24 cellular contexts compared by ENCODE assay signal in the genomic region with DNA sequence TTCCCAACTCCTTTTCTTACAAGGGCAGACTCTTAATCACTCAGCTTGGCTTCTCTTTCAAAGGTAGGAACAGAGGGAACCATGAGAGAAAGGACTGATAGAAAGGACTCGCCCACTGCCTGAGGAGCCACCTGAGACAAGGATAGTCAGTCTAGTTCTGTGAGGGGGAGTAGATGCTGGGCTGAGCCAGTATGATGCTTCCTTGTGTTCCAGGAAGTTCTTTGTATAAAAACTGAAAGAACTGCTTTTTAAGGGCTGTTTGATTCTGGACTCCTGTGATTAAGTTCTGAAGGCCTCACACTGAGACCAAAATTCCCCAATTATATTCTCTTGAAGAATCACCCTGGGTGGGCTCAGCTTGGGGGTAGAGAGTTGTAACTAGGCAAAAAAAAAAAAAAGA. TPM values are rescaled to one million over a fixed set of nuclear protein-coding genes. Genes with fewer than 3 reads are reported as not detected.
A peak's percentile ranks its signal among the peaks of the same experiment; 100 is the strongest.
DNase-seq lines count a peak whose midpoint lies in the region; ATAC-seq, FAIRE-seq and TF ChIP-seq lines count a peak whose summit lies in the region.
"Had no signal": no experiment of that assay in that cellular context is flagged by ENCODE, and none has a peak within 500 bp of the region (broad histone marks: within the 10 kb centered on the region; RNA-seq: fewer than 3 reads in every experiment).

No MANE protein-coding gene starts in this region.

- TF ChIP-seq CTCF in A673 (conservative IDR thresholded peaks at IDR 0.05; ENCODE audit: low read depth, low read length) (no peak), MCF 10A (IDR thresholded peaks at IDR 0.05; ENCODE audit: unreplicated experiment) (no peak)

- CTCF ChIA-PET in A673 (lab: Charles Lee) (interaction anchor here (0.5 to 0.7 kb wide), 3 partner anchors 16 to 823 kb away, joined by 3 to 8 read pairs (median 7); no protein-coding TSS in a partner anchor), MCF 10A (lab: Yijun Ruan, JAX) (interaction anchor here (0.7 to 15.3 kb wide), 8 partner anchors 9 to 835 kb away, joined by 3 to 156 read pairs (median 6); no protein-coding TSS in a partner anchor)

- DNase-seq in A673 (ENCODE audit: low spot score), result peak; percentile 75
- DNase-seq in NCI-H146 (lab: John Stamatoyannopoulos, UW), result peak; percentile 52
- no peak for DNase-seq in MCF 10A (ENCODE audit: unreplicated experiment)
- peak; percentile 63 for DNase-seq in iPS-NIHi7 (ENCODE audit: extremely low spot score)
- no peak for DNase-seq in activated CD4-positive, alpha-beta T cell treated with anti-CD3 and anti-CD28 coated beads for 48 hours
- no peak for DNase-seq in stimulated activated naive CD8-positive, alpha-beta T cell treated with anti-CD3 and anti-CD28 coated beads, Interleukin-15, amount 100 ng/mL, for 72 hours
- DNase-seq in GM19239 (ENCODE audit: insufficient read length, low spot score), result no peak
- DNase-seq: activated CD4-positive, alpha-beta memory T cell treated with anti-CD3 and anti-CD28 coated beads, Interleukin-2, amount 10 ng/mL, durations not matched to agents 7 days and 5 days; activated naive CD4-positive, alpha-beta T cell treated with anti-CD3 and anti-CD28 coated beads for 36 hours; activated T-cell treated with anti-CD3 and anti-CD28 coated beads, Interleukin-2, amount 50 U/mL, for 1 hour; C1 segment of cervical spinal cord; midbrain; NCI-H1930; NCI-H748 treated with DMSO at 0.1 percent for 48 hours; SIG-M5; stimulated activated CD8-positive, alpha-beta memory T cell treated with anti-CD3 and anti-CD28 coated beads, Interleukin-4, amount 100 ng/mL, for 48 hours; T-helper 17 cell had no signal

- peak overlapping the region; percentile 11 for H3K27ac Mint-ChIP-seq in MCF 10A (ENCODE audit: low read depth, unreplicated experiment)
- peak overlapping the region in 1 of 2 donors; percentile 6 for H3K27ac Mint-ChIP-seq in stimulated activated naive CD8-positive, alpha-beta T cell treated with anti-CD3 and anti-CD28 coated beads, Interleukin-15, amount 100 ng/mL, for 72 hours
- H3K27ac Mint-ChIP-seq: activated CD4-positive, alpha-beta memory T cell treated with anti-CD3 and anti-CD28 coated beads, Interleukin-2, amount 10 ng/mL, durations not matched to agents 7 days and 5 days; activated naive CD4-positive, alpha-beta T cell treated with anti-CD3 and anti-CD28 coated beads for 36 hours; T-helper 17 cell had no signal

- no peaks in the 10 kb centered on the region for H3K9me3 ChIP-seq in A673 (ENCODE audit: low read depth, low read length, poor library complexity, severe bottlenecking)
- H3K9me3 ChIP-seq: neutrophil had no signal

- no peak for ATAC-seq in stimulated activated naive CD8-positive, alpha-beta T cell treated with anti-CD3 and anti-CD28 coated beads, Interleukin-15, amount 100 ng/mL, for 72 hours
- no peak for ATAC-seq in HG02938 (IDR thresholded peaks at IDR 0.05; ENCODE audit: unreplicated experiment)
- ATAC-seq: HCT116, T-helper 17 cell had no signal

- peaks cover 9% of the 10 kb centered on the region for H3K4me1 Mint-ChIP-seq in MCF 10A (ENCODE audit: insufficient read depth, unreplicated experiment)
- H3K4me1 Mint-ChIP-seq in stimulated activated naive CD8-positive, alpha-beta T cell treated with anti-CD3 and anti-CD28 coated beads, Interleukin-15, amount 100 ng/mL, for 72 hours, result no peaks in the 10 kb centered on the region
- H3K4me1 Mint-ChIP-seq: activated CD4-positive, alpha-beta memory T cell treated with anti-CD3 and anti-CD28 coated beads, Interleukin-2, amount 10 ng/mL, durations not matched to agents 7 days and 5 days; T-helper 17 cell had no signal

- POLR2A ChIA-PET in A673 (lab: Charles Lee; ENCODE audit: low non-redundant PET), result no interaction called here
- POLR2A ChIA-PET in MCF 10A (lab: Yijun Ruan, JAX), result no interaction called here

- H3K36me3 ChIP-seq in A673 (ENCODE audit: insufficient read depth, low read length, poor library complexity, severe bottlenecking), result no peaks in the 10 kb centered on the region
- H3K36me3 ChIP-seq: neutrophil had no signal

- no peaks in the 10 kb centered on the region for H3K9me3 Mint-ChIP-seq in MCF 10A (ENCODE audit: unreplicated experiment)
- H3K9me3 Mint-ChIP-seq in stimulated activated naive CD8-positive, alpha-beta T cell treated with anti-CD3 and anti-CD28 coated beads, Interleukin-15, amount 100 ng/mL, for 72 hours, result no peaks in the 10 kb centered on the region
- H3K9me3 Mint-ChIP-seq: activated CD4-positive, alpha-beta memory T cell treated with anti-CD3 and anti-CD28 coated beads, Interleukin-2, amount 10 ng/mL, durations not matched to agents 7 days and 5 days; activated naive CD4-positive, alpha-beta T cell treated with anti-CD3 and anti-CD28 coated beads for 36 hours had no signal

- H3K27me3 ChIP-seq in A673 (replicated peaks; ENCODE audit: insufficient read depth, low read depth, low read length, poor library complexity), result no peaks in the 10 kb centered on the region

- H3K36me3 Mint-ChIP-seq in MCF 10A (ENCODE audit: insufficient read depth, unreplicated experiment), result no peaks in the 10 kb centered on the region

- no peak overlapping the region for H3K27ac ChIP-seq in A673 (ENCODE audit: low read depth, low read length, poor library complexity, severe bottlenecking)
- H3K27ac ChIP-seq: neutrophil, VCaP had no signal

- no peak for FAIRE-seq in GM19239 (lab: Jason Lieb, UNC)
- FAIRE-seq: A204.1, GM12891 had no signal

- peaks cover 5% of the 10 kb centered on the region for H3K4me1 ChIP-seq in A673 (ENCODE audit: insufficient read depth, low read length, poor library complexity, severe bottlenecking)

- no peaks in the 10 kb centered on the region for H3K27me3 Mint-ChIP-seq in MCF 10A (ENCODE audit: insufficient read depth, unreplicated experiment)
- H3K27me3 Mint-ChIP-seq in stimulated activated naive CD8-positive, alpha-beta T cell treated with anti-CD3 and anti-CD28 coated beads, Interleukin-15, amount 100 ng/mL, for 72 hours, result no peaks in the 10 kb centered on the region
- H3K27me3 Mint-ChIP-seq: activated CD4-positive, alpha-beta memory T cell treated with anti-CD3 and anti-CD28 coated beads, Interleukin-2, amount 10 ng/mL, durations not matched to agents 7 days and 5 days; T-helper 17 cell had no signal

- H3K4me3 Mint-ChIP-seq in MCF 10A (ENCODE audit: unreplicated experiment), result no peak overlapping the region
- no peak overlapping the region for H3K4me3 Mint-ChIP-seq in stimulated activated naive CD8-positive, alpha-beta T cell treated with anti-CD3 and anti-CD28 coated beads, Interleukin-15, amount 100 ng/mL, for 72 hours
- H3K4me3 Mint-ChIP-seq: activated CD4-positive, alpha-beta memory T cell treated with anti-CD3 and anti-CD28 coated beads, Interleukin-2, amount 10 ng/mL, durations not matched to agents 7 days and 5 days; activated naive CD4-positive, alpha-beta T cell treated with anti-CD3 and anti-CD28 coated beads for 36 hours; T-helper 17 cell had no signal

- intact Hi-C loops in A673 (cut with micrococcal nuclease; ENCODE audit: unreplicated experiment), result loop anchor here (5.0 kb wide), 1 partner anchor 339 kb away; no protein-coding TSS in a partner anchor
- intact Hi-C loops in MCF 10A (cut with micrococcal nuclease), result no loop called here

- BruUV-seq in A673 (replicated peaks; lab: Mats Ljungman, UMichigan), result no TSS peak
- no TSS peak for BruUV-seq in MCF 10A (replicated peaks; lab: Mats Ljungman, UMichigan)

- H3K4me3 ChIP-seq in A673 (ENCODE audit: low read depth, low read length, poor library complexity, severe bottlenecking), result no peak overlapping the region

RNA-seq across cellular contexts. Expression of gene DPYSL3, which starts 51.1 kb away (rescaled TPM):
- 24.8 and 35.3 TPM in 2 replicates for total RNA-seq in A673 (2021)
- 8.2 and 8.9 TPM in 2 replicates for total RNA-seq in MCF 10A (2022)
- total RNA-seq: activated CD4-positive, alpha-beta memory T cell treated with anti-CD3 and anti-CD28 coated beads, Interleukin-2, amount 10 ng/mL, durations not matched to agents 7 days and 5 days; OCI-LY7; T-helper 17 cell had no signal

Comparison
In these comparisons a context has a peak if more than half of its experiments do, and no peak if none do; other contexts are left out.
1. DNase-seq: peak in A673 (single experiment), NCI-H146 (single experiment) and iPS-NIHi7 (single experiment); none in MCF 10A (single experiment), activated CD4-positive, alpha-beta T cell treated with anti-CD3 and anti-CD28 coated beads for 48 hours (single experiment), stimulated activated naive CD8-positive, alpha-beta T cell treated with anti-CD3 and anti-CD28 coated beads, Interleukin-15, amount 100 ng/mL, for 72 hours (0 of 2) and GM19239 (single experiment).